In genomic region chr5:73998496-73998895, GRCh38 we compare ENCODE assay signal across 18 cellular contexts.
A peak's percentile ranks its signal among the peaks of the same experiment; 100 is the strongest.
DNase-seq lines count a peak whose midpoint lies in the region; ATAC-seq and TF ChIP-seq lines count a peak whose summit lies in the region.
"Had no signal": no experiment of that assay in that cellular context is flagged by ENCODE, and none has a peak within 500 bp of the region (broad histone marks: within the 10 kb centered on the region; RNA-seq: fewer than 3 reads in every experiment).

No MANE protein-coding gene starts in this region.

- no peak for ATAC-seq in GM19463 (IDR thresholded peaks at IDR 0.05; ENCODE audit: unreplicated experiment)
- ATAC-seq in GM19467 (IDR thresholded peaks at IDR 0.05; ENCODE audit: unreplicated experiment): no peak
- no peak for ATAC-seq in GM18868 (IDR thresholded peaks at IDR 0.05; ENCODE audit: unreplicated experiment)
- ATAC-seq: activated naive CD4-positive, alpha-beta T cell treated with anti-CD3 and anti-CD28 coated beads, Interleukin-2, amount 50 U/mL, for 72 hours; T-cell had no signal

- peak overlapping the region; percentile 25 for H3K27ac Mint-ChIP-seq in mesothelial cell of epicardium
- H3K27ac Mint-ChIP-seq: activated naive CD4-positive, alpha-beta T cell treated with anti-CD3 and anti-CD28 coated beads, Interleukin-2, amount 50 U/mL, for 72 hours; T-cell had no signal

- DNase-seq in NCI-H1417 (lab: John Stamatoyannopoulos, UW) (peak in 2 of 3 experiments; percentile 3 to 52), NCI-H1417 treated with DMSO at 0.1 percent for 48 hours (lab: John Stamatoyannopoulos, UW) (no peak), NCI-H2081 (lab: John Stamatoyannopoulos, UW) (peak; percentile 19 to 53), choroid plexus epithelial cell (ENCODE audit: low read depth) (peak; percentile 58), mesothelial cell of epicardium (ENCODE audit: low spot score in 2 of 2, unreplicated experiment in 2 of 2) (no peak)
- DNase-seq: activated CD4-positive, alpha-beta T cell treated with anti-CD3 and anti-CD28 coated beads, Interleukin-2, amount 50 U/mL, for 48 hours; activated T-cell treated with anti-CD3 and anti-CD28 coated beads, Interleukin-2, amount 50 U/mL, for 1 hour; DND-41; hypothalamus; NCI-H187; NK-92 treated with Interleukin-12 subunit alpha and Interleukin-12 subunit beta, amount 100 ng/mL, for 24 hours; T-cell had no signal

- H3K36me3 Mint-ChIP-seq in mesothelial cell of epicardium: peaks cover 6% of the 10 kb centered on the region
- H3K36me3 Mint-ChIP-seq: T-cell had no signal

- H3K4me3 Mint-ChIP-seq in mesothelial cell of epicardium: no peak overlapping the region
- H3K4me3 Mint-ChIP-seq: T-cell had no signal

- H3K4me3 ChIP-seq in choroid plexus epithelial cell (ENCODE audit: low read depth, low read length): no peak overlapping the region
- H3K4me3 ChIP-seq: cardiac muscle cell, vagina had no signal

- H3K27me3 Mint-ChIP-seq in mesothelial cell of epicardium (ENCODE audit: low read depth): no peaks in the 10 kb centered on the region

- H3K4me1 Mint-ChIP-seq in mesothelial cell of epicardium: peaks cover 36% of the 10 kb centered on the region
- H3K4me1 Mint-ChIP-seq: T-cell had no signal

- peaks cover 12% of the 10 kb centered on the region for H3K9me3 Mint-ChIP-seq in mesothelial cell of epicardium

- TF ChIP-seq CTCF in choroid plexus epithelial cell (conservative IDR thresholded peaks at IDR 0.05; ENCODE audit: low read depth, low read length) (no peak), mesothelial cell of epicardium (IDR thresholded peaks at IDR 0.05; ENCODE audit: unreplicated experiment) (no peak)

Comparison
In these comparisons a context has a peak if more than half of its experiments do, and no peak if none do; other contexts are left out.
1. DNase-seq: peak in NCI-H1417 (2 of 3), NCI-H2081 (2 of 2) and choroid plexus epithelial cell (single experiment); none in NCI-H1417 treated with DMSO at 0.1 percent for 48 hours (single experiment) and mesothelial cell of epicardium (0 of 2).